Comparison of ENCODE assay signal across 8 cellular contexts in the genomic region with DNA sequence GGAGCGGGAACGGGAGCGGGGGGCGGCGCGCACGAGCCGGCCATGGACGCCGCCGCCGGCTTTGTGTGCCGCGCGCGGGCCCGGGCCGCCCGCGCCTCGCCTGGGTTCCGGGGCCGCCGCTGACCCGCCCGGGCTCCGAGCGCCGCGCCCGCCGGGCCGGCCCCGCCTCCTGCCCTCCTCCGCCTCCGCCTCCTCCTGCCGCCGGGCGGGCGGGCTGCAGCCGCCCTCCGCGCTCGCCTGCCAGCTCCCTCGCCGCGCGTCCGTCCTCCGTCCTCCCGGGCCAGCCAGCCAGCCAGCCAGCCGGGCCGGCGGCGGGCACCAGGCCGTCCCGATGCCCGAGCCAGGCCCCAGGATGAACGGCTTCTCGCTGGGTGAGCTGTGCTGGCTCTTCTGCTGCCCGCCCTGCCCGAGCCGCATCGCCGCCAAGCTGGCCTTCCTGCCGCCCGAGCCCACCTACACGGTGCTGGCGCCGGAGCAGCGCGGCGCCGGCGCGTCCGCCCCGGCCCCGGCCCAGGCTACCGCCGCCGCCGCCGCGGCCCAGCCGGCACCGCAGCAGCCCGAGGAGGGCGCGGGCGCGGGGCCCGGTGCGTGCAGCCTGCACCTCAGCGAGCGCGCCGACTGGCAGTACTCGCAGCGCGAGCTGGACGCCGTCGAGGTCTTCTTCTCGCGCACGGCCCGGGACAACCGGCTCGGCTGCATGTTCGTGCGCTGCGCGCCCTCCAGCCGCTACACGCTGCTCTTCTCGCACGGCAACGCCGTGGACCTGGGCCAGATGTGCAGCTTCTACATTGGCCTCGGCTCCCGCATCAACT. TPM values are rescaled to one million over a fixed set of nuclear protein-coding genes. Genes with fewer than 3 reads are reported as not detected.
DNase-seq lines count a peak whose midpoint lies in the region; ATAC-seq, FAIRE-seq and TF ChIP-seq lines count a peak whose summit lies in the region.

A gene (plus strand): TSS at position 212 of the 812 bp plus-strand sequence. CDS start 120 bp downstream, at position 332.

- no TSS peak for BruUV-seq in K562 (replicated peaks; lab: Mats Ljungman, UMichigan)

- peak within 1 kb of the TSS; percentile 23 to 80 for H3K27ac Mint-ChIP-seq in T-cell

- TF ChIP-seq RAD21 in K562 (CRISPR knock-in tag; conservative IDR thresholded peaks at IDR 0.05 in 1 of 2, IDR thresholded peaks at IDR 0.05 in 1 of 2), result no peak

- in situ Hi-C loops in K562 (cut with MboI), result no loop called here

- DNase-seq in D341Med (ENCODE audit: low spot score) (peak; percentile 90), T-cell (peak in 23 of 34 experiments; percentile 3 to 45 (median 18)), K562 (ENCODE audit: extremely low read depth in 1 of 4, low spot score in 3 of 4) (peak; percentile 49 to 87 (median 84)), hypothalamus (lab: John Stamatoyannopoulos, UW) (peak in 35 of 51 donors; percentile 11 to 66 (median 34)), retina (peak; percentile 76)

- H4K20me1 ChIP-seq in K562 (replicated peaks; ENCODE audit: control insufficient read depth, insufficient read depth, low read length), result no peaks in the 10 kb centered on the region

- H3K9me1 ChIP-seq in K562 (ENCODE audit: control insufficient read depth, insufficient read depth, low read length), result no peaks in the 10 kb centered on the region

- peak within 1 kb of the TSS; percentile 73 for H2AFZ ChIP-seq in K562 (ENCODE audit: low read depth, low read length)

- intact Hi-C loops in K562 (cut with micrococcal nuclease), result no loop called here

- no peaks in the 10 kb centered on the region for H3K36me3 ChIP-seq in HUES64 (ENCODE audit: insufficient read depth, low read length)
- H3K36me3 ChIP-seq in K562 (ENCODE audit: control insufficient read depth, insufficient read depth, low read length), result no peaks in the 10 kb centered on the region

- TF ChIP-seq POLR2A in K562 (conservative IDR thresholded peaks at IDR 0.05), result no peak

- no peak for TF ChIP-seq EP300 in K562 (IDR thresholded peaks at IDR 0.05; ENCODE audit: low read length)

- H3K9me3 ChIP-seq in HUES64 (ENCODE audit: insufficient read depth, low read depth, low read length) (no peaks in the 10 kb centered on the region), K562 (replicated peaks; ENCODE audit: control insufficient read depth, insufficient read depth, low read depth, low read length) (no peaks in the 10 kb centered on the region)

- H3K4me1 ChIP-seq in HUES64 (ENCODE audit: insufficient read depth, low read length), result peaks cover 9% of the 10 kb centered on the region; the same call in 1 of the 2 replicates
- H3K4me1 ChIP-seq in K562 (replicated peaks in 1 of 2; ENCODE audit: control insufficient read depth in 2 of 2, insufficient read depth in 2 of 2, low read length in 2 of 2), result peaks cover 2 to 16% of the 10 kb centered on the region in 2 experiments; a peak in 2 of 5 replicates

- H3K4me3 Mint-ChIP-seq in T-cell, result peak within 1 kb of the TSS; percentile 84 to 92 (median 86)

- peak within 1 kb of the TSS; percentile 56 for H3K4me2 ChIP-seq in K562 (ENCODE audit: insufficient read depth, low read length)

- no peak for FAIRE-seq in K562 (lab: Jason Lieb, UNC)

- H3K27me3 Mint-ChIP-seq in T-cell, result peaks cover 0 to 10% of the 10 kb centered on the region in 2 donors

- H3K36me3 Mint-ChIP-seq in T-cell, result no peaks in the 10 kb centered on the region

- CTCF ChIA-PET in T-cell (lab: Charles Lee), result interaction anchor here in 1 of 2 donors (1.2 kb wide), 1 partner anchor 10 kb away, joined by 3 read pairs; no protein-coding TSS in a partner anchor
- CTCF ChIA-PET in K562 (lab: Yijun Ruan, JAX; ENCODE audit: low intra/inter-chr PET ratio), result no interaction called here

- under 1% methylated on average over 122 of the region's 122 CpGs for WGBS in HUES64
- 11% methylated on average over 36 of the region's 122 CpGs for WGBS in K562 (ENCODE audit: insufficient coverage, low coverage, missing lambda C conversion rate)

- H3K9ac ChIP-seq in HUES64 (ENCODE audit: low read depth, low read length), result peak within 1 kb of the TSS; percentile 85
- peak within 1 kb of the TSS; percentile 49 to 83 for H3K9ac ChIP-seq in K562 (ENCODE audit: insufficient read depth in 1 of 2, low read depth in 2 of 2, low read length in 2 of 2)

- peaks cover 18 to 27% (median 26%) of the 10 kb centered on the region in 3 donors for H3K4me1 Mint-ChIP-seq in T-cell

- peaks cover 30% of the 10 kb centered on the region for H3K27me3 ChIP-seq in HUES64 (ENCODE audit: insufficient read depth, low read length)
- H3K27me3 ChIP-seq in K562 (ENCODE audit: control insufficient read depth in 2 of 2, insufficient read depth in 2 of 2, low read length in 2 of 2), result peaks cover 14 to 23% of the 10 kb centered on the region in 2 experiments; a peak in 4 of 5 replicates

- TF ChIP-seq CTCF in K562 (IDR thresholded peaks at IDR 0.05 in 2 of 3, conservative IDR thresholded peaks at IDR 0.05 in 1 of 3; ENCODE audit: insufficient read depth in 2 of 3, low read depth in 1 of 3, low read length in 3 of 3), result no peak

- no peaks in the 10 kb centered on the region for H3K79me2 ChIP-seq in K562 (ENCODE audit: control insufficient read depth, insufficient read depth, low read length)

- ATAC-seq in GM21447 (IDR thresholded peaks at IDR 0.05; ENCODE audit: unreplicated experiment), result peak; percentile 73
- peak; percentile 76 to 81 (median 78) for ATAC-seq in T-cell (replicated peaks in 1 of 4)
- peak; percentile 93 for ATAC-seq in K562
- ATAC-seq in HG03025 (IDR thresholded peaks at IDR 0.05; ENCODE audit: low FRiP score, unreplicated experiment), result no peak

- H3K4me3 ChIP-seq in HUES64 (ENCODE audit: low read length) (peak within 1 kb of the TSS; percentile 71), K562 (peak within 1 kb of the TSS; percentile 53)

- no peaks in the 10 kb centered on the region for H3K9me3 Mint-ChIP-seq in T-cell

- POLR2A ChIA-PET in T-cell (lab: Charles Lee), result interaction anchor here in 1 of 2 donors (0.6 kb wide), 1 partner anchor 159 kb away, joined by 7 read pairs; no protein-coding TSS in a partner anchor
- POLR2A ChIA-PET in K562 (lab: Yijun Ruan, JAX), result interaction anchor here (0.6 to 1.1 kb wide), 2 partner anchors 36 to 81 kb away, joined by 3 to 4 read pairs; no protein-coding TSS in a partner anchor

- H3K27ac ChIP-seq in HUES64 (ENCODE audit: low read depth, low read length), result no peak within 1 kb of the TSS; the same call in 1 of the 2 replicates
- H3K27ac ChIP-seq in K562 (ENCODE audit: extremely low read depth, low read depth, low read length), result no peak within 1 kb of the TSS

TF ChIP-seq in K562, 482 proteins besides CTCF, POLR2A, EP300 and RAD21 (continues in another document):
- TF ChIP-seq XRCC3 (IDR thresholded peaks at IDR 0.05), result no peak
- TF ChIP-seq SP2 (IDR thresholded peaks at IDR 0.05; ENCODE audit: extremely low read depth, low read depth, low read length, poor library complexity, severe bottlenecking), result no peak
- no peak for TF ChIP-seq NR2F6 (CRISPR knock-in tag; IDR thresholded peaks at IDR 0.05)
- TF ChIP-seq, protein P1, sequence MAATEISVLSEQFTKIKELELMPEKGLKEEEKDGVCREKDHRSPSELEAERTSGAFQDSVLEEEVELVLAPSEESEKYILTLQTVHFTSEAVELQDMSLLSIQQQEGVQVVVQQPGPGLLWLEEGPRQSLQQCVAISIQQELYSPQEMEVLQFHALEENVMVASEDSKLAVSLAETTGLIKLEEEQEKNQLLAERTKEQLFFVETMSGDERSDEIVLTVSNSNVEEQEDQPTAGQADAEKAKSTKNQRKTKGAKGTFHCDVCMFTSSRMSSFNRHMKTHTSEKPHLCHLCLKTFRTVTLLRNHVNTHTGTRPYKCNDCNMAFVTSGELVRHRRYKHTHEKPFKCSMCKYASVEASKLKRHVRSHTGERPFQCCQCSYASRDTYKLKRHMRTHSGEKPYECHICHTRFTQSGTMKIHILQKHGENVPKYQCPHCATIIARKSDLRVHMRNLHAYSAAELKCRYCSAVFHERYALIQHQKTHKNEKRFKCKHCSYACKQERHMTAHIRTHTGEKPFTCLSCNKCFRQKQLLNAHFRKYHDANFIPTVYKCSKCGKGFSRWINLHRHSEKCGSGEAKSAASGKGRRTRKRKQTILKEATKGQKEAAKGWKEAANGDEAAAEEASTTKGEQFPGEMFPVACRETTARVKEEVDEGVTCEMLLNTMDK (IDR thresholded peaks at IDR 0.05; ENCODE audit: borderline replicate concordance, insufficient read depth, low read depth, low read length, poor library complexity, severe bottlenecking), result no peak
- TF ChIP-seq NFE2L1 (tag; IDR thresholded peaks at IDR 0.05; ENCODE audit: borderline replicate concordance, low read depth), result no peak

RNA-seq across cellular contexts. Expression of the gene that starts here (rescaled TPM):
- 24.3 TPM for polyA plus RNA-seq in HUES64 (2013, experiment 1 of 2)
- polyA plus RNA-seq in HUES64 (2013, experiment 2 of 2), result 19.1 TPM
- total RNA-seq in T-cell (1 to 10 TPM; 2.2 to 4.4 (median 3.0) TPM), K562 (2014; rRNA removed) (not detected in 2 replicates), K562 (2014; rRNA removed; fragmentation: Illumina TruSeq; extraction: Trizol) (0.22 TPM in 2 replicates), K562 (2015; rRNA removed; fragmentation: Illumina TruSeq; extraction: Trizol) (0.07 and 0.11 TPM in 2 replicates), K562 (2021) (0.42 and 0.72 TPM in 2 replicates)
- 0.32 and 0.37 TPM in 2 replicates for total RNA-seq in K562 (2011; cell fraction: chromatin; rRNA removed; ENCODE audit: low replicate concordance)
- 0.17 and 0.66 TPM in 2 replicates for total RNA-seq in K562 (2011; cell fraction: nucleolus; rRNA removed)
- 0.23 and 0.51 TPM in 2 replicates for total RNA-seq in K562 (2011; cell fraction: nucleoplasm; rRNA removed)
- polyA plus RNA-seq in K562 (2011; rRNA removed) (0.30 and 0.38 TPM in 2 replicates), K562 (2014; fragmentation: Illumina TruSeq; extraction: Trizol) (0.21 and 0.33 TPM in 2 replicates), K562 (2014; fragmentation: Nextera tagmentation; extraction: Ambion mirVana) (under 1 TPM; 0.04 to 0.07 TPM), K562 (2014; rRNA removed) (0.17 and 0.94 TPM in 2 replicates)
- 0.15 and 0.19 TPM in 2 replicates for polyA plus RNA-seq in K562 (2011; cell fraction: cytosol; rRNA removed)
- 0.06 and 0.10 TPM in 2 replicates for polyA plus RNA-seq in K562 (2011; cell fraction: nucleus; rRNA removed)
- polyA plus RNA-seq in K562 (2012), result 0.09 and 0.51 TPM in 2 replicates
- polyA minus RNA-seq in K562 (2011; rRNA and poly(A)+ RNA removed), result 0.07 and 0.81 TPM in 2 replicates
- 0.57 TPM in 1 of 2 replicates, not detected in the other for polyA minus RNA-seq in K562 (2011; cell fraction: cytosol; rRNA and poly(A)+ RNA removed)
- polyA minus RNA-seq in K562 (2011; cell fraction: nucleus; rRNA and poly(A)+ RNA removed), result 0.40 TPM in 1 of 2 replicates, not detected in the other

Comparison
In these comparisons a context has a peak if more than half of its experiments do, and no peak if none do; other contexts are left out.
1. Peak in DNase-seq, ATAC-seq, H3K4me3 ChIP-seq, H3K9ac ChIP-seq and H3K4me2 ChIP-seq in K562; RNA of the gene not detected or under 1 TPM.
2. DNase-seq: peak in every context shown above with its lines; median percentile 90 in D341Med; 84 in K562; 76 in retina; 34 in hypothalamus; 18 in T-cell.